4 cellular contexts compared by ENCODE assay signal in the genomic region with DNA sequence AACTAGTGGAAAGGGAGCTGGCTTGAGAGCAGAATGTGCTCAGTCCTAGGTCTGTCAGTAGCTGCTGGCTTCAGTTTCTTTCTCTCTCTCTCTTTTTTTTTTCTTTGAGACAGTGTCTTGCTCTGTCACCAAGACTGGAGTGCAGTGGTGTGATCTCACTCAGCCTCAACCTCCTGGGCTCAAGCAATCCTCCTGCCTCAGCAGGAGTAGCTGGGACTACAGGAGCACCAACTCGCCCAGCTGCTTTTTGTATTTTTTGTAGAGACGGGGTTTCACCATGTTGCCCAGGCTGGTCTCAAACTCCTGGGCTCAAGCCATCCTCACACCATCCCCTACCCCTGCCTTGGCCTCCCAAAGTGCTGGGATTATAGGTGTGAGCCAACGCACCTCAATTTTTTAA. TPM values are rescaled to one million over a fixed set of nuclear protein-coding genes. Genes with fewer than 3 reads are reported as not detected.
"Had no signal": no experiment of that assay in that cellular context is flagged by ENCODE, and none has a peak within 500 bp of the region (broad histone marks: within the 10 kb centered on the region; RNA-seq: fewer than 3 reads in every experiment).

No MANE protein-coding gene starts in this region.

RNA-seq across cellular contexts. Expression of gene NFATC4, which starts 3.6 kb away (rescaled TPM):
- total RNA-seq: activated CD4-positive, alpha-beta T cell treated with anti-CD3 and anti-CD28 coated beads, Interleukin-2, amount 10 ng/mL, durations not matched to agents 24 days and 14 days; activated T-helper 1 cell treated with anti-CD3 and anti-CD28 coated beads, Interleukin-12 subunit alpha, Interleukin-12 subunit beta, Interleukin-2, Interleukin-4 antibody, amounts not matched to agents 30 ng/mL and 10 ng/mL and 1 ng/mL, durations not matched to agents 14 hours and 24 hours and 36 hours had no signal

RNA-seq across cellular contexts. Expression of gene NYNRIN, which starts 27.2 kb away (rescaled TPM):
- total RNA-seq: activated CD4-positive, alpha-beta T cell treated with anti-CD3 and anti-CD28 coated beads, Interleukin-2, amount 10 ng/mL, durations not matched to agents 24 days and 14 days; activated T-helper 1 cell treated with anti-CD3 and anti-CD28 coated beads, Interleukin-12 subunit alpha, Interleukin-12 subunit beta, Interleukin-2, Interleukin-4 antibody, amounts not matched to agents 30 ng/mL and 10 ng/mL and 1 ng/mL, durations not matched to agents 14 hours and 24 hours and 36 hours had no signal

RNA-seq across cellular contexts. Expression of gene RIPK3, which starts 31.8 kb away (rescaled TPM):
- total RNA-seq: NCI-H460 had no signal

RNA-seq across cellular contexts. Expression of gene ADCY4, which starts 36.7 kb away (rescaled TPM):
- total RNA-seq: RPMI7951 had no signal
